25 cellular contexts compared by ENCODE assay signal in genomic region chr4:141038428-141038827, GRCh38.
"Had no signal": no experiment of that assay in that cellular context is flagged by ENCODE, and none has a peak within 500 bp of the region (broad histone marks: within the 10 kb centered on the region; RNA-seq: fewer than 3 reads in every experiment).

No MANE protein-coding gene starts in this region.

- DNase-seq: dermis blood vessel endothelial cell; dorsolateral prefrontal cortex; effector CD8-positive, alpha-beta T cell; effector memory CD8-positive, alpha-beta T cell; endodermal cell; erythroblast; esophagus squamous epithelium; foreskin fibroblast; foreskin melanocyte; gastrocnemius medialis; glutamatergic neuron; head of caudate nucleus; heart right ventricle; hippocampal formation; left cardiac atrium; left lung; left ventricle myocardium superior; lower lobe of right lung; mesendoderm; midbrain; naive B cell; naive thymus-derived CD8-positive, alpha-beta T cell had no signal

- H3K27ac ChIP-seq: coronary artery, dorsolateral prefrontal cortex, epithelial cell of prostate, esophagus squamous epithelium, gastrocnemius medialis, heart right ventricle, left lung, lower lobe of right lung had no signal

- ATAC-seq: effector memory CD8-positive, alpha-beta T cell; esophagus mucosa; gastrocnemius medialis; left cardiac atrium; left lung; left ventricle myocardium superior; lower lobe of right lung; naive thymus-derived CD8-positive, alpha-beta T cell had no signal

- H3K36me3 ChIP-seq: esophagus squamous epithelium, gastrocnemius medialis, heart right ventricle, left lung, lower lobe of right lung had no signal

- H3K36me3 Mint-ChIP-seq: naive B cell; naive thymus-derived CD8-positive, alpha-beta T cell had no signal

- H3K4me1 ChIP-seq: esophagus squamous epithelium, left lung, lower lobe of right lung had no signal

- H3K4me3 ChIP-seq: coronary artery, dorsolateral prefrontal cortex, esophagus squamous epithelium, gastrocnemius medialis, heart right ventricle, left lung, lower lobe of right lung had no signal

- H3K4me1 Mint-ChIP-seq: naive B cell; naive thymus-derived CD8-positive, alpha-beta T cell had no signal

- H3K4me3 Mint-ChIP-seq: effector memory CD8-positive, alpha-beta T cell; endodermal cell; naive B cell; naive thymus-derived CD8-positive, alpha-beta T cell had no signal

- H3K27me3 Mint-ChIP-seq: effector memory CD8-positive, alpha-beta T cell had no signal

- H3K27me3 ChIP-seq: dorsolateral prefrontal cortex, esophagus squamous epithelium, gastrocnemius medialis, heart right ventricle, left lung had no signal

- H3K27ac Mint-ChIP-seq: effector memory CD8-positive, alpha-beta T cell; endodermal cell; naive thymus-derived CD8-positive, alpha-beta T cell had no signal

- H3K9me3 ChIP-seq: esophagus squamous epithelium, gastrocnemius medialis, left lung, lower lobe of right lung had no signal
